ENCODE assay signal across 7 cellular contexts in genomic region chr1:167714098-167714850, GRCh38. TPM values are rescaled to one million over a fixed set of nuclear protein-coding genes. Genes with fewer than 3 reads are reported as not detected.
DNase-seq lines count a peak whose midpoint lies in the region; ATAC-seq and TF ChIP-seq lines count a peak whose summit lies in the region.

No MANE protein-coding gene starts in this region.

- in situ Hi-C loops in gastrocnemius medialis (cut with MboI; ENCODE audit: low sequenced_read_pairs in 4 of 4) = loop anchor here in 1 of 4 donors (25.0 kb wide), 2 partner anchors 223 to 477 kb away; partner anchors contain the start of genes DCAF6 and MPC2

- no peaks in the 10 kb centered on the region for H3K36me3 ChIP-seq in iPS DF 6.9 (ENCODE audit: control insufficient read depth, insufficient read depth, low read length)
- H3K36me3 ChIP-seq in gastrocnemius medialis = no peaks in the 10 kb centered on the region

- TF ChIP-seq CTCF in gastrocnemius medialis (IDR thresholded peaks at IDR 0.05 in 4 of 5, conservative IDR thresholded peaks at IDR 0.05 in 1 of 5) = peak in 1 of 5 experiments; percentile 5

- intact Hi-C loops in gastrocnemius medialis (cut with DNase I; ENCODE audit: low total_unique reads) = loop anchor here (2.0 kb wide), 3 partner anchors 17 to 223 kb away; partner anchors contain the start of genes DCAF6 and MPC2

- H3K27me3 ChIP-seq in iPS DF 6.9 (ENCODE audit: control insufficient read depth, insufficient read depth, low read length) (no peaks in the 10 kb centered on the region; the same call in 1 of the 2 replicates), gastrocnemius medialis (no peaks in the 10 kb centered on the region)

- WGBS in iPS DF 6.9 (ENCODE audit: insufficient coverage, insufficient read length) = no CpG with 5 or more reads among the region's 65 CpGs

- TF ChIP-seq POLR2A in gastrocnemius medialis (IDR thresholded peaks at IDR 0.05) = peak; percentile 26 to 43

- ATAC-seq in GM18511 (IDR thresholded peaks at IDR 0.05; ENCODE audit: unreplicated experiment) = peak; percentile 60
- peak; percentile 49 for ATAC-seq in HG02981 (IDR thresholded peaks at IDR 0.05; ENCODE audit: unreplicated experiment)
- ATAC-seq in gastrocnemius medialis = peak; percentile 75 to 76

- no peaks in the 10 kb centered on the region for H3K9me3 ChIP-seq in iPS DF 6.9 (ENCODE audit: control insufficient read depth, insufficient read depth, low read length)
- H3K9me3 ChIP-seq in gastrocnemius medialis = no peaks in the 10 kb centered on the region

- no peak overlapping the region for H3K27ac ChIP-seq in iPS DF 6.9 (ENCODE audit: low read length)
- H3K27ac ChIP-seq in gastrocnemius medialis = peak overlapping the region; percentile 88 to 97 (median 93)

- H3K4me3 ChIP-seq in iPS DF 6.9 (ENCODE audit: low read length) (peak overlapping the region; percentile 55; the same call in 1 of the 2 replicates), gastrocnemius medialis (peak overlapping the region; percentile 71 to 82 (median 75))

- DNase-seq in NCI-H2029 (lab: John Stamatoyannopoulos, UW) (peak; percentile 56), T1000 (lab: John Stamatoyannopoulos, UW) (peak; percentile 87), astrocyte of the hippocampus (ENCODE audit: low read depth, low spot score) (peak; percentile 90), iPS DF 6.9 (ENCODE audit: low read depth, low spot score) (no peak), gastrocnemius medialis (peak; percentile 72 to 87)

- H3K4me1 ChIP-seq in iPS DF 6.9 (ENCODE audit: control insufficient read depth, insufficient read depth, low read length) (peaks cover 3% of the 10 kb centered on the region; the same call in 1 of the 2 replicates), gastrocnemius medialis (peaks cover 0 to 4% of the 10 kb centered on the region in 2 donors)

RNA-seq across cellular contexts. Expression of gene MPZL1, which starts 7.5 kb away (rescaled TPM):
- total RNA-seq in gastrocnemius medialis = 10 to 100 TPM in 3 of 4 donors, 1 to 10 TPM in 1; 9.2 to 15.7 (median 11.7) TPM
